Comparison of ENCODE assay signal across 10 cellular contexts in genomic region chr3:134251731-134252391, GRCh38. TPM values are rescaled to one million over a fixed set of nuclear protein-coding genes. Genes with fewer than 3 reads are reported as not detected.
A peak's percentile ranks its signal among the peaks of the same experiment; 100 is the strongest.
DNase-seq lines count a peak whose midpoint lies in the region; ATAC-seq and TF ChIP-seq lines count a peak whose summit lies in the region.
"Had no signal": no experiment of that assay in that cellular context is flagged by ENCODE, and none has a peak within 500 bp of the region (broad histone marks: within the 10 kb centered on the region; RNA-seq: fewer than 3 reads in every experiment).

No MANE protein-coding gene starts in this region.

- TF ChIP-seq POLR2A in stomach (IDR thresholded peaks at IDR 0.05) = no peak

- H3K27me3 ChIP-seq in stomach = no peaks in the 10 kb centered on the region

- peaks cover 7% of the 10 kb centered on the region for H3K27me3 Mint-ChIP-seq in activated CD4-positive, alpha-beta T cell treated with anti-CD3 and anti-CD28 coated beads for 36 hours
- H3K27me3 Mint-ChIP-seq in activated naive CD8-positive, alpha-beta T cell treated with anti-CD3 and anti-CD28 coated beads, Interleukin-2, amount 50 U/mL, for 24 hours = peaks cover 13% of the 10 kb centered on the region

- no peaks in the 10 kb centered on the region for H3K36me3 ChIP-seq in stomach

- POLR2A ChIA-PET in activated CD4-positive, alpha-beta T cell treated with anti-CD3 and anti-CD28 coated beads for 36 hours (lab: Charles Lee) = no interaction called here

- H3K4me3 Mint-ChIP-seq in activated CD4-positive, alpha-beta T cell treated with anti-CD3 and anti-CD28 coated beads for 36 hours = peak overlapping the region; percentile 84
- peak overlapping the region; percentile 54 for H3K4me3 Mint-ChIP-seq in activated naive CD8-positive, alpha-beta T cell treated with anti-CD3 and anti-CD28 coated beads, Interleukin-2, amount 50 U/mL, for 24 hours

- H3K4me1 Mint-ChIP-seq in activated CD4-positive, alpha-beta T cell treated with anti-CD3 and anti-CD28 coated beads for 36 hours = peaks cover 63% of the 10 kb centered on the region
- H3K4me1 Mint-ChIP-seq in activated naive CD8-positive, alpha-beta T cell treated with anti-CD3 and anti-CD28 coated beads, Interleukin-2, amount 50 U/mL, for 24 hours = peaks cover 74% of the 10 kb centered on the region

- peaks cover 2% of the 10 kb centered on the region for H3K9me3 Mint-ChIP-seq in activated CD4-positive, alpha-beta T cell treated with anti-CD3 and anti-CD28 coated beads for 36 hours (ENCODE audit: low read depth)
- peaks cover 3% of the 10 kb centered on the region for H3K9me3 Mint-ChIP-seq in activated naive CD8-positive, alpha-beta T cell treated with anti-CD3 and anti-CD28 coated beads, Interleukin-2, amount 50 U/mL, for 24 hours

- CTCF ChIA-PET in activated CD4-positive, alpha-beta T cell treated with anti-CD3 and anti-CD28 coated beads for 36 hours (lab: Charles Lee) = interaction anchor here (0.6 to 1.3 kb wide), 6 partner anchors 9 to 230 kb away, joined by 3 to 8 read pairs (median 4); no protein-coding TSS in a partner anchor

- no peaks in the 10 kb centered on the region for H3K9me3 ChIP-seq in stomach

- peak overlapping the region; percentile 51 for H3K27ac Mint-ChIP-seq in activated CD4-positive, alpha-beta T cell treated with anti-CD3 and anti-CD28 coated beads for 36 hours
- peak overlapping the region; percentile 38 for H3K27ac Mint-ChIP-seq in activated naive CD8-positive, alpha-beta T cell treated with anti-CD3 and anti-CD28 coated beads, Interleukin-2, amount 50 U/mL, for 24 hours

- 69 to 81% (median 76%) methylated on average over 21 to 22 of the region's 22 CpGs for WGBS in stomach, 5 donors

- no peak for TF ChIP-seq CTCF in stomach (IDR thresholded peaks at IDR 0.05)

- H3K4me3 ChIP-seq in stomach = no peak overlapping the region

- intact Hi-C loops in activated CD4-positive, alpha-beta T cell treated with anti-CD3 and anti-CD28 coated beads for 36 hours (cut with DNase I, micrococcal nuclease) = loop anchor here (5.0 kb wide), 2 partner anchors 40 to 680 kb away; partner anchors contain the start of gene CDV3 (in 1 of the 2)
- intact Hi-C loops in stomach (cut with DNase I; ENCODE audit: low total_unique reads) = no loop called here

- peaks cover 15 to 45% (median 32%) of the 10 kb centered on the region in 4 donors for H3K4me1 ChIP-seq in stomach

- TF ChIP-seq EP300 in stomach (IDR thresholded peaks at IDR 0.05) = no peak

- ATAC-seq in activated CD4-positive, alpha-beta T cell treated with anti-CD3 and anti-CD28 coated beads for 36 hours = no peak
- no peak for ATAC-seq in activated naive CD8-positive, alpha-beta T cell treated with anti-CD3 and anti-CD28 coated beads, Interleukin-2, amount 50 U/mL, for 24 hours
- ATAC-seq: GM12878, HCT116 had no signal

- no peak for DNase-seq in activated CD4-positive, alpha-beta T cell treated with anti-CD3 and anti-CD28 coated beads for 36 hours
- DNase-seq in activated CD4-positive, alpha-beta T cell treated with anti-CD3 and anti-CD28 coated beads for 1 hour = no peak
- no peak for DNase-seq in activated naive CD8-positive, alpha-beta T cell treated with anti-CD3 and anti-CD28 coated beads, Interleukin-2, amount 50 U/mL, for 24 hours
- peak; percentile 37 for DNase-seq in left kidney (ENCODE audit: low read depth, low spot score)
- no peak for DNase-seq in stomach
- no peak for DNase-seq in SHP77 treated with DMSO at 0.1 percent for 48 hours (lab: John Stamatoyannopoulos, UW)
- no peak for DNase-seq in NCI-H345 (lab: John Stamatoyannopoulos, UW)
- DNase-seq in activated gamma-delta T cell (lab: John Stamatoyannopoulos, UW) = no peak

- H3K36me3 Mint-ChIP-seq in activated CD4-positive, alpha-beta T cell treated with anti-CD3 and anti-CD28 coated beads for 36 hours (ENCODE audit: low read depth) = peaks cover 18% of the 10 kb centered on the region
- H3K36me3 Mint-ChIP-seq in activated naive CD8-positive, alpha-beta T cell treated with anti-CD3 and anti-CD28 coated beads, Interleukin-2, amount 50 U/mL, for 24 hours (ENCODE audit: low read depth) = peaks cover 9% of the 10 kb centered on the region

- peak overlapping the region in 3 of 5 donors; percentile 6 to 95 (median 52) for H3K27ac ChIP-seq in stomach

RNA-seq across cellular contexts. Expression of gene RYK, which starts 1.2 kb away (rescaled TPM):
- total RNA-seq in activated CD4-positive, alpha-beta T cell treated with anti-CD3 and anti-CD28 coated beads for 36 hours = 10 to 100 TPM; 23.5 to 24.0 TPM
- total RNA-seq in stomach = 100 to 1,000 TPM in 1 of 5 donors, 10 to 100 TPM in 4; 41.1 to 128 (median 45.5) TPM
- 10 to 100 TPM; 15.8 to 27.0 (median 26.7) TPM for polyA plus RNA-seq in stomach
